1 cellular context compared by ENCODE assay signal in genomic region chr11:64878494-64879225, GRCh38.
TF ChIP-seq lines count a peak whose summit lies in the region.

Gene EHD1 (minus strand): TSS chr11:64878621. CDS start chr11:64878464, 157 bp downstream.

TF ChIP-seq in K562, 482 proteins besides CTCF, POLR2A, EP300 and RAD21 (continued from another document and continues in another):
- TF ChIP-seq MGA (IDR thresholded peaks at IDR 0.05) (peak; percentile 65), TAF1 (IDR thresholded peaks at IDR 0.05; ENCODE audit: control insufficient read depth, extremely low read depth, insufficient read depth, low read length, severe bottlenecking) (peak; percentile 74), PHF20 (IDR thresholded peaks at IDR 0.05; ENCODE audit: partially characterized antibody) (peak; percentile 57), FUS (optimal IDR thresholded peaks at IDR 0.05; ENCODE audit: low read depth, low read length) (peak; percentile 25), SETDB1 (IDR thresholded peaks at IDR 0.05; ENCODE audit: low read length) (no peak), ARID1B (IDR thresholded peaks at IDR 0.05) (peak; percentile 33), MYC (IDR thresholded peaks at IDR 0.05; ENCODE audit: low read depth, low read length) (peak; percentile 93), MYC (CRISPR knock-in tag; IDR thresholded peaks at IDR 0.05; ENCODE audit: borderline replicate concordance, low read depth) (peak; percentile 92), POLR2AphosphoS5 (IDR thresholded peaks at IDR 0.05; ENCODE audit: control insufficient read depth, insufficient read depth, low read depth, low read length) (peak; percentile 56; the same call in 1 of the 2 replicates), NR2C2 (CRISPR knock-in tag; IDR thresholded peaks at IDR 0.05) (no peak), NR2C2 (tag; IDR thresholded peaks at IDR 0.05) (peak; percentile 31; the same call in 1 of the 2 replicates), KDM2B (CRISPR knock-in tag; IDR thresholded peaks at IDR 0.05) (peak; percentile 73; the same call in 1 of the 2 replicates), NFXL1 (CRISPR knock-in tag; IDR thresholded peaks at IDR 0.05) (no peak), SREBF1 (IDR thresholded peaks at IDR 0.05; ENCODE audit: borderline replicate concordance, low read depth, low read length) (no peak), ETV6 (IDR thresholded peaks at IDR 0.05; ENCODE audit: borderline replicate concordance in 1 of 2, low read depth in 2 of 2, low read length in 1 of 2) (no peak), ETV6 (CRISPR knock-in tag; IDR thresholded peaks at IDR 0.05; ENCODE audit: borderline replicate concordance) (no peak), KDM4B (IDR thresholded peaks at IDR 0.05; ENCODE audit: borderline replicate concordance in 2 of 2, low read depth in 1 of 2) (peak in 1 of 2 experiments; percentile 66; a peak in 2 of 4 replicates), BRD4 (IDR thresholded peaks at IDR 0.05) (no peak), NUFIP1 (IDR thresholded peaks at IDR 0.05; ENCODE audit: partially characterized antibody) (no peak), RFX1 (IDR thresholded peaks at IDR 0.05) (peak; percentile 96), RBM25 (IDR thresholded peaks at IDR 0.05; ENCODE audit: low read depth, low read length, severe bottlenecking) (peak; percentile 94), ZNF644 (tag; IDR thresholded peaks at IDR 0.05; ENCODE audit: low read depth) (no peak), ARID2 (IDR thresholded peaks at IDR 0.05) (0 out of 2 replicates have a peak, but pooled peaks have one; percentile 9), ZNF740 (CRISPR knock-in tag; IDR thresholded peaks at IDR 0.05) (peak; percentile 98), ZNF740 (tag; IDR thresholded peaks at IDR 0.05) (peak in 1 of 2 experiments; percentile 85; a peak in 2 of 4 replicates)
- TF ChIP-seq, protein P1, sequence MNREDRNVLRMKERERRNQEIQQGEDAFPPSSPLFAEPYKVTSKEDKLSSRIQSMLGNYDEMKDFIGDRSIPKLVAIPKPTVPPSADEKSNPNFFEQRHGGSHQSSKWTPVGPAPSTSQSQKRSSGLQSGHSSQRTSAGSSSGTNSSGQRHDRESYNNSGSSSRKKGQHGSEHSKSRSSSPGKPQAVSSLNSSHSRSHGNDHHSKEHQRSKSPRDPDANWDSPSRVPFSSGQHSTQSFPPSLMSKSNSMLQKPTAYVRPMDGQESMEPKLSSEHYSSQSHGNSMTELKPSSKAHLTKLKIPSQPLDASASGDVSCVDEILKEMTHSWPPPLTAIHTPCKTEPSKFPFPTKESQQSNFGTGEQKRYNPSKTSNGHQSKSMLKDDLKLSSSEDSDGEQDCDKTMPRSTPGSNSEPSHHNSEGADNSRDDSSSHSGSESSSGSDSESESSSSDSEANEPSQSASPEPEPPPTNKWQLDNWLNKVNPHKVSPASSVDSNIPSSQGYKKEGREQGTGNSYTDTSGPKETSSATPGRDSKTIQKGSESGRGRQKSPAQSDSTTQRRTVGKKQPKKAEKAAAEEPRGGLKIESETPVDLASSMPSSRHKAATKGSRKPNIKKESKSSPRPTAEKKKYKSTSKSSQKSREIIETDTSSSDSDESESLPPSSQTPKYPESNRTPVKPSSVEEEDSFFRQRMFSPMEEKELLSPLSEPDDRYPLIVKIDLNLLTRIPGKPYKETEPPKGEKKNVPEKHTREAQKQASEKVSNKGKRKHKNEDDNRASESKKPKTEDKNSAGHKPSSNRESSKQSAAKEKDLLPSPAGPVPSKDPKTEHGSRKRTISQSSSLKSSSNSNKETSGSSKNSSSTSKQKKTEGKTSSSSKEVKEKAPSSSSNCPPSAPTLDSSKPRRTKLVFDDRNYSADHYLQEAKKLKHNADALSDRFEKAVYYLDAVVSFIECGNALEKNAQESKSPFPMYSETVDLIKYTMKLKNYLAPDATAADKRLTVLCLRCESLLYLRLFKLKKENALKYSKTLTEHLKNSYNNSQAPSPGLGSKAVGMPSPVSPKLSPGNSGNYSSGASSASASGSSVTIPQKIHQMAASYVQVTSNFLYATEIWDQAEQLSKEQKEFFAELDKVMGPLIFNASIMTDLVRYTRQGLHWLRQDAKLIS (CRISPR knock-in tag; IDR thresholded peaks at IDR 0.05) = 0 out of 2 replicates have a peak, but pooled peaks have one; percentile 92
- TF ChIP-seq, protein P2, sequence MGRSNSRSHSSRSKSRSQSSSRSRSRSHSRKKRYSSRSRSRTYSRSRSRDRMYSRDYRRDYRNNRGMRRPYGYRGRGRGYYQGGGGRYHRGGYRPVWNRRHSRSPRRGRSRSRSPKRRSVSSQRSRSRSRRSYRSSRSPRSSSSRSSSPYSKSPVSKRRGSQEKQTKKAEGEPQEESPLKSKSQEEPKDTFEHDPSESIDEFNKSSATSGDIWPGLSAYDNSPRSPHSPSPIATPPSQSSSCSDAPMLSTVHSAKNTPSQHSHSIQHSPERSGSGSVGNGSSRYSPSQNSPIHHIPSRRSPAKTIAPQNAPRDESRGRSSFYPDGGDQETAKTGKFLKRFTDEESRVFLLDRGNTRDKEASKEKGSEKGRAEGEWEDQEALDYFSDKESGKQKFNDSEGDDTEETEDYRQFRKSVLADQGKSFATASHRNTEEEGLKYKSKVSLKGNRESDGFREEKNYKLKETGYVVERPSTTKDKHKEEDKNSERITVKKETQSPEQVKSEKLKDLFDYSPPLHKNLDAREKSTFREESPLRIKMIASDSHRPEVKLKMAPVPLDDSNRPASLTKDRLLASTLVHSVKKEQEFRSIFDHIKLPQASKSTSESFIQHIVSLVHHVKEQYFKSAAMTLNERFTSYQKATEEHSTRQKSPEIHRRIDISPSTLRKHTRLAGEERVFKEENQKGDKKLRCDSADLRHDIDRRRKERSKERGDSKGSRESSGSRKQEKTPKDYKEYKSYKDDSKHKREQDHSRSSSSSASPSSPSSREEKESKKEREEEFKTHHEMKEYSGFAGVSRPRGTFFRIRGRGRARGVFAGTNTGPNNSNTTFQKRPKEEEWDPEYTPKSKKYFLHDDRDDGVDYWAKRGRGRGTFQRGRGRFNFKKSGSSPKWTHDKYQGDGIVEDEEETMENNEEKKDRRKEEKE (IDR thresholded peaks at IDR 0.05; ENCODE audit: borderline replicate concordance in 1 of 2, control insufficient read depth in 1 of 2, low read depth in 2 of 2, low read length in 1 of 2) = 0 out of 4 replicates have a peak, but pooled peaks of 1 of the 2 experiments have one; percentile 24
- TF ChIP-seq, protein P3, sequence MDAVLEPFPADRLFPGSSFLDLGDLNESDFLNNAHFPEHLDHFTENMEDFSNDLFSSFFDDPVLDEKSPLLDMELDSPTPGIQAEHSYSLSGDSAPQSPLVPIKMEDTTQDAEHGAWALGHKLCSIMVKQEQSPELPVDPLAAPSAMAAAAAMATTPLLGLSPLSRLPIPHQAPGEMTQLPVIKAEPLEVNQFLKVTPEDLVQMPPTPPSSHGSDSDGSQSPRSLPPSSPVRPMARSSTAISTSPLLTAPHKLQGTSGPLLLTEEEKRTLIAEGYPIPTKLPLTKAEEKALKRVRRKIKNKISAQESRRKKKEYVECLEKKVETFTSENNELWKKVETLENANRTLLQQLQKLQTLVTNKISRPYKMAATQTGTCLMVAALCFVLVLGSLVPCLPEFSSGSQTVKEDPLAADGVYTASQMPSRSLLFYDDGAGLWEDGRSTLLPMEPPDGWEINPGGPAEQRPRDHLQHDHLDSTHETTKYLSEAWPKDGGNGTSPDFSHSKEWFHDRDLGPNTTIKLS (IDR thresholded peaks at IDR 0.05; ENCODE audit: borderline replicate concordance, low read depth) = peak; percentile 96
- TF ChIP-seq, protein P4, sequence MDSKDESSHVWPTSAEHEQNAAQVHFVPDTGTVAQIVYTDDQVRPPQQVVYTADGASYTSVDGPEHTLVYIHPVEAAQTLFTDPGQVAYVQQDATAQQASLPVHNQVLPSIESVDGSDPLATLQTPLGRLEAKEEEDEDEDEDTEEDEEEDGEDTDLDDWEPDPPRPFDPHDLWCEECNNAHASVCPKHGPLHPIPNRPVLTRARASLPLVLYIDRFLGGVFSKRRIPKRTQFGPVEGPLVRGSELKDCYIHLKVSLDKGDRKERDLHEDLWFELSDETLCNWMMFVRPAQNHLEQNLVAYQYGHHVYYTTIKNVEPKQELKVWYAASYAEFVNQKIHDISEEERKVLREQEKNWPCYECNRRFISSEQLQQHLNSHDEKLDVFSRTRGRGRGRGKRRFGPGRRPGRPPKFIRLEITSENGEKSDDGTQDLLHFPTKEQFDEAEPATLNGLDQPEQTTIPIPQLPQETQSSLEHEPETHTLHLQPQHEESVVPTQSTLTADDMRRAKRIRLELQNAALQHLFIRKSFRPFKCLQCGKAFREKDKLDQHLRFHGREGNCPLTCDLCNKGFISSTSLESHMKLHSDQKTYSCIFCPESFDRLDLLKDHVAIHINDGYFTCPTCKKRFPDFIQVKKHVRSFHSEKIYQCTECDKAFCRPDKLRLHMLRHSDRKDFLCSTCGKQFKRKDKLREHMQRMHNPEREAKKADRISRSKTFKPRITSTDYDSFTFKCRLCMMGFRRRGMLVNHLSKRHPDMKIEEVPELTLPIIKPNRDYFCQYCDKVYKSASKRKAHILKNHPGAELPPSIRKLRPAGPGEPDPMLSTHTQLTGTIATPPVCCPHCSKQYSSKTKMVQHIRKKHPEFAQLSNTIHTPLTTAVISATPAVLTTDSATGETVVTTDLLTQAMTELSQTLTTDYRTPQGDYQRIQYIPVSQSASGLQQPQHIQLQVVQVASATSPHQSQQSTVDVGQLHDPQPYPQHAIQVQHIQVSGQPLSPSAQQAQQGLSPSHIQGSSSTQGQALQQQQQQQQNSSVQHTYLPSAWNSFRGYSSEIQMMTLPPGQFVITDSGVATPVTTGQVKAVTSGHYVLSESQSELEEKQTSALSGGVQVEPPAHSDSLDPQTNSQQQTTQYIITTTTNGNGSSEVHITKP (IDR thresholded peaks at IDR 0.05; ENCODE audit: partially characterized antibody) = peak; percentile 8
